8 cellular contexts compared by ENCODE assay signal in genomic region chr1:21278208-21278861, GRCh38. TPM values are rescaled to one million over a fixed set of nuclear protein-coding genes. Genes with fewer than 3 reads are reported as not detected.
DNase-seq lines count a peak whose midpoint lies in the region; ATAC-seq, FAIRE-seq and TF ChIP-seq lines count a peak whose summit lies in the region.

No MANE protein-coding gene starts in this region.

- ATAC-seq in HG03378 (IDR thresholded peaks at IDR 0.05; ENCODE audit: unreplicated experiment), result no peak
- no peak for ATAC-seq in GM21423 (IDR thresholded peaks at IDR 0.05; ENCODE audit: unreplicated experiment)

- H3K27ac ChIP-seq in kidney (ENCODE audit: low read depth in 2 of 2, low read length in 2 of 2) (peak overlapping the region; percentile 65 to 79), spleen (peak overlapping the region; percentile 71 to 91 (median 86))

- DNase-seq in NCI-H82 (lab: John Stamatoyannopoulos, UW), result peak; percentile 68
- DNase-seq in bronchial epithelial cell (ENCODE audit: low read depth), result peak; percentile 44
- no peak for DNase-seq in kidney
- no peak for DNase-seq in spleen
- DNase-seq in NCI-H526 treated with DMSO at 0.1 percent for 48 hours (lab: John Stamatoyannopoulos, UW), result no peak
- DNase-seq in GM19240 (ENCODE audit: insufficient read length, low spot score), result no peak

- H3K36me3 ChIP-seq in bronchial epithelial cell (ENCODE audit: control insufficient read depth, insufficient read depth, low read length) (peaks cover 5% of the 10 kb centered on the region), kidney (ENCODE audit: control insufficient read depth in 1 of 2, insufficient read depth in 2 of 2, low read length in 2 of 2) (no peaks in the 10 kb centered on the region), spleen (peaks cover 0 to 83% (median 10%) of the 10 kb centered on the region in 6 donors)

- intact Hi-C loops in kidney (cut with DNase I) (no loop called here), spleen (cut with DNase I; ENCODE audit: low total_unique reads) (no loop called here)

- H3K4me3 ChIP-seq in bronchial epithelial cell (ENCODE audit: low read depth, low read length) (no peak overlapping the region), kidney (ENCODE audit: low read length in 2 of 2) (no peak overlapping the region), spleen (peak overlapping the region in 5 of 8 donors; percentile 7 to 56 (median 21))

- H3K9me3 ChIP-seq in kidney (ENCODE audit: control insufficient read depth in 1 of 2, low read length in 2 of 2) (no peaks in the 10 kb centered on the region), spleen (no peaks in the 10 kb centered on the region)

- peak overlapping the region in 1 of 2 donors; percentile 39 for H3K9ac ChIP-seq in kidney (ENCODE audit: low read length in 2 of 2)

- H3K4me1 ChIP-seq in kidney (ENCODE audit: control insufficient read depth in 1 of 2, insufficient read depth in 1 of 2, low read depth in 1 of 2, low read length in 2 of 2), result peaks cover 0 to 24% of the 10 kb centered on the region in 2 donors
- H3K4me1 ChIP-seq in spleen, result peaks cover 25 to 82% (median 50%) of the 10 kb centered on the region in 6 donors

- H3K27me3 ChIP-seq in bronchial epithelial cell (ENCODE audit: control insufficient read depth, insufficient read depth, low read length) (no peaks in the 10 kb centered on the region), spleen (replicated peaks in 1 of 7) (no peaks in the 10 kb centered on the region)

- TF ChIP-seq POLR2A in spleen (IDR thresholded peaks at IDR 0.05), result no peak

- no peak for FAIRE-seq in bronchial epithelial cell (lab: Jason Lieb, UNC)
- no peak for FAIRE-seq in kidney (lab: Jason Lieb, UNC)

- TF ChIP-seq CTCF in bronchial epithelial cell (IDR thresholded peaks at IDR 0.05; ENCODE audit: insufficient read depth, low read length, severe bottlenecking) (no peak), kidney (IDR thresholded peaks at IDR 0.05; ENCODE audit: borderline replicate concordance, extremely low read depth, insufficient read depth) (no peak), spleen (IDR thresholded peaks at IDR 0.05 in 8 of 11, conservative IDR thresholded peaks at IDR 0.05 in 3 of 11) (no peak)

- 69 to 73% (median 72%) methylated on average over 9 of the region's 9 CpGs for WGBS in spleen, 5 donors

RNA-seq across cellular contexts. Expression of gene ECE1, which starts 11.9 kb away (rescaled TPM):
- 44.2 and 61.8 TPM in 2 replicates for total RNA-seq in bronchial epithelial cell
- 128 TPM for total RNA-seq in kidney
- polyA plus RNA-seq in kidney (ENCODE audit: insufficient read depth, low read depth, low replicate concordance), result 30.8 TPM
- 100 to 1,000 TPM in 5 of 7 donors, 10 to 100 TPM in 2; 95.3 to 142 (median 124) TPM for total RNA-seq in spleen
- polyA plus RNA-seq in spleen, result 10 to 100 TPM; 17.2 to 44.4 (median 24.1) TPM

Comparison
In these comparisons a context has a peak if more than half of its experiments do, and no peak if none do; other contexts are left out.
1. DNase-seq: peak in NCI-H82 (single experiment) and bronchial epithelial cell (single experiment); none in kidney (single experiment), spleen (single experiment), NCI-H526 treated with DMSO at 0.1 percent for 48 hours (single experiment) and GM19240 (single experiment).
2. H3K4me3 ChIP-seq: peak in spleen (5 of 8); none in bronchial epithelial cell (single experiment) and kidney (0 of 2).